1 cellular context compared by ENCODE assay signal in genomic region chr1:174017231-174017970, GRCh38.
TF ChIP-seq lines count a peak whose summit lies in the region.

No MANE protein-coding gene starts in this region.

TF ChIP-seq in HepG2, 621 proteins besides CTCF, POLR2A, EP300 and RAD21 (continued from another document):
- TF ChIP-seq ZNF557 (CRISPR knock-in tag; IDR thresholded peaks at IDR 0.05): no peak
- no peak for TF ChIP-seq ZNF891 (CRISPR knock-in tag; IDR thresholded peaks at IDR 0.05)
- no peak for TF ChIP-seq ZNF7 (CRISPR knock-in tag; IDR thresholded peaks at IDR 0.05)
- TF ChIP-seq PAF1 (CRISPR knock-in tag; IDR thresholded peaks at IDR 0.05): no peak
